ENCODE assay signal across 33 cellular contexts in the genomic region with DNA sequence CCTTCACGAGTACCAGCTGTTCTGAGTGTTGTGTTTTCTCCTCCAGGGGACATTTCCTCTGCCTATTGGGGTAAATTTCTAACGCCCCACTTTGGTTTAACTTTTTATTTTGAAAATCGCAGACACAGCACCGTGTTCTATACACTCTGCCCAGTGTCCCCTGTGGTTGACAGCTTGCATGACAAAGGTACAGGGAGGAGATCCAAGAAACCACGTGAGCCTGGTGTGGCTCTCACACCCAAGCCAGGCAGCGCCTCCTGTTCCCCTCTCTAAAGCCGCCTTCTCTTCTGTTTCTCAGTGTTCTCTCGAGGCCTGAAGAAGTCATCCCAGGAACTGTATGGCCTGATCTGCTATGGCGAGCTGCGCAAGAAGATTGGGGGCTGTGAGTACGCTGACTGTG.
"Had no signal": no experiment of that assay in that cellular context is flagged by ENCODE, and none has a peak within 500 bp of the region (broad histone marks: within the 10 kb centered on the region; RNA-seq: fewer than 3 reads in every experiment).

No MANE protein-coding gene starts in this region.

- H3K4me3 ChIP-seq: ascending aorta, Peyer's patch had no signal

- DNase-seq: activated B cell treated with CpG ODN at 0.5 μM for 24 hours; activated CD4-positive, alpha-beta memory T cell treated with anti-CD3 and anti-CD28 coated beads for 36 hours; activated CD4-positive, alpha-beta T cell treated with anti-CD3 and anti-CD28 coated beads for 4 hours; activated CD4-positive, alpha-beta T cell treated with anti-CD3 and anti-CD28 coated beads, Interleukin-2, amount 50 U/mL, for 1 hour; activated CD4-positive, CD25-positive, alpha-beta regulatory T cell treated with anti-CD3 and anti-CD28 coated beads, Interleukin-2, amount 50 U/mL, for 72 hours; activated gamma-delta T cell; activated naive CD4-positive, alpha-beta T cell treated with Interleukin-2 at 50 U/mL for 16 hours; activated naive CD8-positive, alpha-beta T cell treated with anti-CD3 and anti-CD28 coated beads, Interleukin-2, amount 10 ng/mL, durations not matched to agents 7 days and 5 days; activated T-cell treated with anti-CD3 and anti-CD28 coated beads, Interleukin-2, amount 50 U/mL, for 24 hours; amygdala; NCI-H1092 treated with DMSO at 0.1 percent for 48 hours; NCI-H1417; NCI-H146; NCI-H187; NCI-H2029 treated with DMSO at 0.1 percent for 48 hours; NCI-H2107; NCI-H2171; NCI-H510A; NCI-H526; NCI-H748 treated with DMSO at 0.1 percent for 48 hours; NK-92 treated with Interleukin-12 subunit alpha and Interleukin-12 subunit beta, amount 100 ng/mL, for 24 hours; PC-3; Peyer's patch; RPMI8226; SW 1271; T-helper 1 cell; T-helper 2 cell; T-helper 9 cell had no signal

- H3K4me1 ChIP-seq: ascending aorta, Peyer's patch had no signal

- H3K4me3 Mint-ChIP-seq: activated B cell treated with CpG ODN at 0.5 μM for 24 hours; activated CD4-positive, alpha-beta memory T cell treated with anti-CD3 and anti-CD28 coated beads for 36 hours; activated naive CD4-positive, alpha-beta T cell treated with anti-CD3 and anti-CD28 coated beads, Interleukin-2, amount 50 U/mL, for 24 hours; activated naive CD8-positive, alpha-beta T cell treated with anti-CD3 and anti-CD28 coated beads, Interleukin-2, amount 10 ng/mL, durations not matched to agents 7 days and 5 days; activated T-cell treated with anti-CD3 and anti-CD28 coated beads, Interleukin-2, amount 50 U/mL, for 24 hours had no signal

- H3K4me1 Mint-ChIP-seq: activated B cell treated with CpG ODN at 0.5 μM for 24 hours; activated naive CD4-positive, alpha-beta T cell treated with anti-CD3 and anti-CD28 coated beads, Interleukin-2, amount 50 U/mL, for 24 hours had no signal

- H3K27ac ChIP-seq: ascending aorta, KMS-11, Peyer's patch, VCaP had no signal

- H3K9me3 ChIP-seq: ascending aorta, Peyer's patch had no signal

- H3K9me3 Mint-ChIP-seq: activated B cell treated with CpG ODN at 0.5 μM for 24 hours; activated CD4-positive, alpha-beta memory T cell treated with anti-CD3 and anti-CD28 coated beads for 36 hours; activated naive CD4-positive, alpha-beta T cell treated with anti-CD3 and anti-CD28 coated beads, Interleukin-2, amount 50 U/mL, for 24 hours; activated naive CD8-positive, alpha-beta T cell treated with anti-CD3 and anti-CD28 coated beads, Interleukin-2, amount 10 ng/mL, durations not matched to agents 7 days and 5 days; activated T-cell treated with anti-CD3 and anti-CD28 coated beads, Interleukin-2, amount 50 U/mL, for 24 hours; activated T-helper 2 cell treated with anti-CD3 and anti-CD28 coated beads, Interferon-gamma antibody, Interleukin-2, Interleukin-4, amounts not matched to agents 10 μg/mL and 5 μg/mL and 100 μg/mL, durations not matched to agents 14 hours and 24 hours and 36 hours had no signal

- H3K27me3 ChIP-seq: ascending aorta, Peyer's patch had no signal

- H3K27ac Mint-ChIP-seq: activated B cell treated with CpG ODN at 0.5 μM for 24 hours; activated CD4-positive, alpha-beta memory T cell treated with anti-CD3 and anti-CD28 coated beads for 36 hours; activated naive CD4-positive, alpha-beta T cell treated with anti-CD3 and anti-CD28 coated beads, Interleukin-2, amount 50 U/mL, for 24 hours; activated naive CD8-positive, alpha-beta T cell treated with anti-CD3 and anti-CD28 coated beads, Interleukin-2, amount 10 ng/mL, durations not matched to agents 7 days and 5 days; activated T-cell treated with anti-CD3 and anti-CD28 coated beads, Interleukin-2, amount 50 U/mL, for 24 hours; activated T-helper 2 cell treated with anti-CD3 and anti-CD28 coated beads, Interferon-gamma antibody, Interleukin-2, Interleukin-4, amounts not matched to agents 10 μg/mL and 5 μg/mL and 100 μg/mL, durations not matched to agents 14 hours and 24 hours and 36 hours had no signal

- ATAC-seq: PC-3 had no signal

- H3K27me3 Mint-ChIP-seq: activated B cell treated with CpG ODN at 0.5 μM for 24 hours; activated CD4-positive, alpha-beta memory T cell treated with anti-CD3 and anti-CD28 coated beads for 36 hours; activated naive CD4-positive, alpha-beta T cell treated with anti-CD3 and anti-CD28 coated beads, Interleukin-2, amount 50 U/mL, for 24 hours; activated naive CD8-positive, alpha-beta T cell treated with anti-CD3 and anti-CD28 coated beads, Interleukin-2, amount 10 ng/mL, durations not matched to agents 7 days and 5 days; activated T-cell treated with anti-CD3 and anti-CD28 coated beads, Interleukin-2, amount 50 U/mL, for 24 hours had no signal
